Comparison of ENCODE assay signal across 19 cellular contexts in the genomic region with DNA sequence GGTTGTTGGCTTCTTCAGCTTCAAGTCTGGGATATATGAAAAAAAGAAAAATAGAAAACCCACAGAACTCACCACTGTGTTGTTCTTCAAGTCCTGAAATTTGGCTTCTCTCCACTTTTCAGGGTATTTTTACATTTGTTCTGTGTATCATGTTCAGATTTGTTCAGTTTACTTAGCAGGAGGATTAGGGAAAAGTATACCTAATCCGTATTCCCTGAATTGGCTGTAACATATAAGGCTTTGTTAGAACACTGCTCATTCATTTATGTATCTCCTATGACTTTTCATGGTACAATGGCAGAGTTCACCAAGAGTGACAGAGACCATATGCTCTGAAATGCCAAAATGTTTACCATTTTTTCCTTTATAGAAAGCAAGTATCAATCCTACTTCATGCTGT.
"Had no signal": no experiment of that assay in that cellular context is flagged by ENCODE, and none has a peak within 500 bp of the region (broad histone marks: within the 10 kb centered on the region; RNA-seq: fewer than 3 reads in every experiment).

No MANE protein-coding gene starts in this region.

- H3K4me1 Mint-ChIP-seq: activated CD4-positive, alpha-beta T cell treated with anti-CD3 and anti-CD28 coated beads, Interleukin-2, amount 10 ng/mL, durations not matched to agents 7 days and 5 days; brain had no signal

- H3K4me3 Mint-ChIP-seq: activated CD4-positive, alpha-beta T cell treated with anti-CD3 and anti-CD28 coated beads, Interleukin-2, amount 10 ng/mL, durations not matched to agents 7 days and 5 days; brain had no signal

- H3K9ac ChIP-seq: parathyroid adenoma had no signal

- H3K27me3 ChIP-seq: heart right ventricle, sigmoid colon, tibial artery, uterus had no signal

- H2AFZ ChIP-seq: parathyroid adenoma had no signal

- H3K4me3 ChIP-seq: coronary artery, heart right ventricle, left ventricle myocardium inferior, sigmoid colon, tibial artery, uterus had no signal

- FAIRE-seq: endometrium had no signal

- DNase-seq: activated CD4-positive, alpha-beta T cell treated with anti-CD3 and anti-CD28 coated beads, Interleukin-2, amount 10 ng/mL, durations not matched to agents 7 days and 5 days; activated CD8-positive, alpha-beta memory T cell treated with anti-CD3 and anti-CD28 coated beads, Interleukin-2, amount 50 U/mL, for 4 hours; activated effector memory CD4-positive, alpha-beta T cell treated with Interleukin-2 at 50 U/mL for 16 hours; activated naive CD4-positive, alpha-beta T cell treated with anti-CD3 and anti-CD28 coated beads, Interleukin-2, amount 50 U/mL, for 16 hours; activated T-cell treated with anti-CD3 and anti-CD28 coated beads, Interleukin-2, amount 50 U/mL, for 48 hours; central memory CD4-positive, alpha-beta T cell; heart right ventricle; kidney glomerular epithelial cell; left ventricle myocardium inferior; sigmoid colon; stimulated activated naive CD8-positive, alpha-beta T cell treated with anti-CD3 and anti-CD28 coated beads, Interleukin-15, Interleukin-2, amounts not matched to agents 100 U/mL and 50 U/mL, for 24 hours; substantia nigra; tibial artery; uterus had no signal

- H3K79me2 ChIP-seq: parathyroid adenoma had no signal

- H3K27me3 Mint-ChIP-seq: activated CD4-positive, alpha-beta T cell treated with anti-CD3 and anti-CD28 coated beads, Interleukin-2, amount 10 ng/mL, durations not matched to agents 7 days and 5 days; brain had no signal

- ATAC-seq: activated CD4-positive, CD25-positive, alpha-beta regulatory T cell treated with anti-CD3 and anti-CD28 coated beads, Interleukin-2, amount 50 U/mL, for 24 hours; heart right ventricle; stimulated activated naive CD8-positive, alpha-beta T cell treated with anti-CD3 and anti-CD28 coated beads, Interleukin-15, Interleukin-2, amounts not matched to agents 100 U/mL and 50 U/mL, for 24 hours had no signal

- H3K36me3 Mint-ChIP-seq: brain had no signal

- H3K4me1 ChIP-seq: heart right ventricle, left ventricle myocardium inferior, parathyroid adenoma, sigmoid colon, tibial artery, uterus had no signal

- H3K9me3 Mint-ChIP-seq: activated CD4-positive, alpha-beta T cell treated with anti-CD3 and anti-CD28 coated beads, Interleukin-2, amount 10 ng/mL, durations not matched to agents 7 days and 5 days; brain had no signal

- H3K27ac ChIP-seq: coronary artery, heart right ventricle, left ventricle myocardium inferior, parathyroid adenoma, sigmoid colon, tibial artery, uterus had no signal

- H3K36me3 ChIP-seq: heart right ventricle, left ventricle myocardium inferior, sigmoid colon, tibial artery, uterus had no signal

- H3K9me3 ChIP-seq: heart right ventricle, left ventricle myocardium inferior, sigmoid colon, tibial artery, uterus had no signal

- H3K27ac Mint-ChIP-seq: activated CD4-positive, alpha-beta T cell treated with anti-CD3 and anti-CD28 coated beads, Interleukin-2, amount 10 ng/mL, durations not matched to agents 7 days and 5 days; brain had no signal
